In the genomic region with DNA sequence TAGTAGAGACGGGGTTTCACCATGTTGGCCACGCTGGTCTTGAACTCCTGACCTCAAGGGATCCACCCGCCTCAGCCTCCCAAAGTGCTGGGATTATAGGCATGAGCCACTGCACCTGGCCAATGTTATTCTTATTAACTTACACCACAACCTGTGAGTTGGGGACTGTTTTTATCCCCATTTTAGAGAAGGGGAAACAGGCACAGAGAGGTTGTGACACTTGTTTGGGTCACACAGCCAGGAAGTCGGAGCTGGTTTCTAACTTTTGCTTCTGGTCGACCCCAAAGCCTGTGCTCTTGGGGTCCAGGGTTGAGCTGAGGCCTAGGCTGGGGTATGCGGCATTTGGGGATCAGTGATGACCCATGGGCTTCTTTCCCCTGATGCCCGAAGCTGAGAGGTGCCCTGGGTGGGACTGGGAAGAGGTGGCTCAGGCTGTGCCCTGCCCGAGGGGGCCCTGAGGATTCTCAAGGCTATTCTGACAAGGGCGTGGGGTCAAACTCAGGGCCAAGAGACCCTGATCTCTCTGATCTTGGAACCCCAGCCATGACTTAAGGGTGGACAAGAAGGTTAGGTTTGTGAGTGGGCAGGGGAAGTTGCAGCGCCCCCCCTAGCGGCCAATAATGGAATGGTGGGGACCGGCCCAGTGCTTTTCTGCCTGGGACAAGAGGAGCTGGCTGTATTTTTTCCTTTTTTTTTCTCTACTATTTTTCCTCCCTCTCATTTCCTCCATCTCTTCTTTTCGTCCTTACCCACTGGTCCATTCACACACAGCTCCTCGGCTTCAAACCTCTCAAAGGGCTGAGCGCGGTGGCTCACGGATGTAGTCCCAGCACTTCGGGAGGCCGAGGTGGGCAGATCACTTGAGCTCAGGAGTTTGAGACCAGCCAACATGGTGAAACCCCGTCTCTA, we compare ENCODE assay signal across 9 cellular contexts. TPM values are rescaled to one million over a fixed set of nuclear protein-coding genes. Genes with fewer than 3 reads are reported as not detected.
DNase-seq lines count a peak whose midpoint lies in the region; ATAC-seq and TF ChIP-seq lines count a peak whose summit lies in the region.
"Had no signal": no experiment of that assay in that cellular context is flagged by ENCODE, and none has a peak within 500 bp of the region (broad histone marks: within the 10 kb centered on the region; RNA-seq: fewer than 3 reads in every experiment).

No MANE protein-coding gene starts in this region.

- POLR2A ChIA-PET in CD4-positive, alpha-beta T cell (lab: Charles Lee), result no interaction called here

- no peaks in the 10 kb centered on the region for H3K9me3 Mint-ChIP-seq in CD4-positive, alpha-beta T cell

- no peak overlapping the region for H3K27ac ChIP-seq in CD4-positive, alpha-beta T cell (ENCODE audit: low read depth, low read length)

- intact Hi-C loops in CD4-positive, alpha-beta T cell (cut with DNase I, micrococcal nuclease), result loop anchor here (1.0 to 10.0 kb wide), 3 partner anchors 114 to 230 kb away; no protein-coding TSS in a partner anchor

- CTCF ChIA-PET in CD4-positive, alpha-beta T cell (lab: Charles Lee), result interaction anchor here (1.2 kb wide), 1 partner anchor 114 kb away, joined by 4 read pairs; no protein-coding TSS in a partner anchor

- H3K9me3 ChIP-seq in CD4-positive, alpha-beta T cell (ENCODE audit: control insufficient read depth, low read length), result no peaks in the 10 kb centered on the region

- ATAC-seq in CD4-positive, alpha-beta T cell (ENCODE audit: poor library complexity), result no peak
- ATAC-seq in HG03280 (IDR thresholded peaks at IDR 0.05; ENCODE audit: unreplicated experiment) (peak; percentile 39), HG02678 (IDR thresholded peaks at IDR 0.05; ENCODE audit: unreplicated experiment) (no peak), HG03108 (IDR thresholded peaks at IDR 0.05; ENCODE audit: unreplicated experiment) (no peak)

- H3K27me3 Mint-ChIP-seq in CD4-positive, alpha-beta T cell, result no peaks in the 10 kb centered on the region

- no peak overlapping the region for H3K4me3 ChIP-seq in astrocyte of the cerebellum (ENCODE audit: low read depth, low read length)

- peak; percentile 90 for TF ChIP-seq CTCF in CD4-positive, alpha-beta T cell (IDR thresholded peaks at IDR 0.05)
- peak; percentile 87 for TF ChIP-seq CTCF in astrocyte of the cerebellum (IDR thresholded peaks at IDR 0.05; ENCODE audit: low read depth, low read length, missing control alignments)

- H3K36me3 Mint-ChIP-seq in CD4-positive, alpha-beta T cell (ENCODE audit: low read depth), result no peaks in the 10 kb centered on the region

- H3K4me3 Mint-ChIP-seq in CD4-positive, alpha-beta T cell, result no peak overlapping the region

- H3K4me1 Mint-ChIP-seq in CD4-positive, alpha-beta T cell (ENCODE audit: low read depth), result peaks cover 14% of the 10 kb centered on the region

- H3K27me3 ChIP-seq in CD4-positive, alpha-beta T cell (ENCODE audit: control insufficient read depth, insufficient read depth, low read length), result no peaks in the 10 kb centered on the region

- H3K27ac Mint-ChIP-seq in CD4-positive, alpha-beta T cell, result no peak overlapping the region

- in situ Hi-C loops in astrocyte of the cerebellum (cut with HindIII; ENCODE audit: low sequenced_read_pairs), result no loop called here

- peak in 9 of 10 experiments; percentile 25 to 59 (median 36) for DNase-seq in CD4-positive, alpha-beta T cell
- peak; percentile 16 for DNase-seq in T follicular helper cell (ENCODE audit: low read depth)
- DNase-seq in astrocyte of the cerebellum (ENCODE audit: low read depth), result no peak
- DNase-seq in iPS DF 19.7 (ENCODE audit: low read depth, low spot score), result peak; percentile 20
- peak; percentile 51 for DNase-seq in stimulated activated CD4-positive, alpha-beta T cell treated with anti-CD3 and anti-CD28 coated beads, Interleukin-12 subunit alpha, Interleukin-12 subunit beta, amount 100 ng/mL, for 4 hours

RNA-seq across cellular contexts. Expression of gene SDSL, which starts 3.0 kb away (rescaled TPM):
- total RNA-seq in CD4-positive, alpha-beta T cell, result under 1 TPM; 0.47 to 0.50 TPM

RNA-seq across cellular contexts. Expression of gene SDS, which starts 21.5 kb away (rescaled TPM):
- not detected for total RNA-seq in CD4-positive, alpha-beta T cell
- total RNA-seq: urinary bladder had no signal

RNA-seq across cellular contexts. Expression of gene LHX5, which starts 46.5 kb away (rescaled TPM):
- not detected for total RNA-seq in CD4-positive, alpha-beta T cell
- total RNA-seq: urinary bladder had no signal
